Comparison of ENCODE assay signal across 34 cellular contexts in the genomic region with DNA sequence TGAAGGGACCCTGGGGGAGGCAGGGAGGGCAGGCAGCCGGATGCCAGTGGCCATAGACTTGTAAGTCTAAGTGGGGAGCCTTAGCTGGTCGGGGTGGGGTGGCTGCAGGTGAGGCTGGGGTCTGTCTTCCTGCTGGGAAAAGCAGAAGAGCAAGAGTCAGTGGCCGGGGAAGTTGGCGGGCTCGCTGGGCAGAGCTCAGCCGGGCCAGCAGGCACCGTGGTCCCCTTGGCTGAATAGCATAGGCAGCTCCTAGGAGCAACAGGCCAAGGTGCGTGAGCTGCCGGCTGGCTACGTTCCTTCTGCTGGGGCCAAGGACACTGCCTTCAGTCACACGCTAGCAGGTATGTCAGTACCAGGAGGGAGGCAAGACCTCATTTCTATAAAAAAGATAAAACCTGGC.
"Had no signal": no experiment of that assay in that cellular context is flagged by ENCODE, and none has a peak within 500 bp of the region (broad histone marks: within the 10 kb centered on the region; RNA-seq: fewer than 3 reads in every experiment).

No MANE protein-coding gene starts in this region.

- H3K9ac ChIP-seq: KMS-11 had no signal

- H3K36me3 ChIP-seq: MG63 had no signal

- H3K4me2 ChIP-seq: KMS-11 had no signal

- H3K9me3 ChIP-seq: MG63 had no signal

- H3K27ac ChIP-seq: KMS-11 had no signal

- H3K4me3 ChIP-seq: MG63 had no signal

- DNase-seq: Karpas-422, Kasumi-1, KG1, MG63, MM.1S, MV-4-11, NCI-H1048, NCI-H1092, NCI-H1092 treated with DMSO at 0.1 percent for 48 hours, NCI-H1105, NCI-H1105 treated with DMSO at 0.1 percent for 48 hours, NCI-H1417, NCI-H1417 treated with DMSO at 0.1 percent for 48 hours, NCI-H1436, NCI-H1436 treated with DMSO at 0.1 percent for 48 hours, NCI-H146, NCI-H1694, NCI-H1694 treated with DMSO at 0.1 percent for 48 hours, NCI-H187, NCI-H187 treated with DMSO at 0.1 percent for 48 hours, NCI-H1930, NCI-H2029, NCI-H2029 treated with DMSO at 0.1 percent for 48 hours, NCI-H2081, NCI-H2081 treated with DMSO at 0.1 percent for 48 hours, NCI-H2107, NCI-H2171, NCI-H2227 treated with DMSO at 0.1 percent for 48 hours, NCI-H226, NCI-H345, NCI-H446, NCI-H446 treated with DMSO at 0.1 percent for 48 hours, NCI-H510A had no signal

- H3K27me3 ChIP-seq: MG63 had no signal
